In the genomic region with DNA sequence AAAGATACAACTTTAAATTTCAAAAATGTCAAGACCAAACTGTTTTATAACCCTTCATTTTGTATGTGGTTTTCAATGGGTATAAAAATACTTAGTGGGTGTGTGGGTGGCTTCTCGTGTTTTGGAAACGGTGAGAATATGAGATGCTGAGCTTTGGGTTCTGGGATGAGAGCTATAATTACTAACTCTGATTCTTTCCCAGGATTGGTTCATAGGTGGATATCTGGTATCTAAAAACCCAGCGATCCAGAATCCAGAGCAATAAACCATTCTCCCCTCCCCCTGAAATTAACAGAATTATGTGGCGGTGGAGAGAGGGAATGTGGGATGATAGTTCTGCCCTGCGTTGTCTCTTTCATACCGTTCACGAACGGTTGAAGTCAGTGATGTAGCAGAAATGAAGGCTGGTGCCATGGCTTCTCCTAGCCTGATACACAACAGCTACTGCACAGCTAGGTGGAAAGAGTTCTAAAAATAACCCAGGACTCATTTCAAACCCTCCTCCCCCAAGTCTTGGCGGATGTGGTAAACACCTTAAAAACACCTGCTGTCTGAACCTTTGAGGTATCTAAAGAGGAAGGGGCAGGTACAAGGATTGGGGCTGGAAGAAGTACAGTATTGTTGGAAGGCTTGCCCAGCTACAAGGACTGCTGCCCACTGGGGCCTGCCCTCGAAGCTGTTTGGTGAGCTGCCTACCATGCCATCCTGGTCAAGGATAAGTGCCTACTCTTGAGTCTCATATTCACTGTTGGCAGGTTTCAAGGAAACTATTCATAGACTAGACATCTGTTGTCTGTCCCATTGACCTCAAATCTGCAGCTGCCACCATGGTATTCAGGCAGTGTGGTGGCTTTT, we compare ENCODE assay signal across 8 cellular contexts. TPM values are rescaled to one million over a fixed set of nuclear protein-coding genes. Genes with fewer than 3 reads are reported as not detected.
DNase-seq lines count a peak whose midpoint lies in the region; ATAC-seq, FAIRE-seq and TF ChIP-seq lines count a peak whose summit lies in the region.

No MANE protein-coding gene starts in this region.

- intact Hi-C loops in mammary epithelial cell (cut with micrococcal nuclease): no loop called here

- H2AFZ ChIP-seq in mammary epithelial cell (ENCODE audit: low read depth, low read length): no peak overlapping the region

- ATAC-seq in HG02763 (IDR thresholded peaks at IDR 0.05; ENCODE audit: unreplicated experiment): peak; percentile 83

- CTCF ChIA-PET in mammary epithelial cell (lab: Charles Lee; ENCODE audit: low non-redundant PET): no interaction called here

- no peak overlapping the region for H3K4me3 ChIP-seq in mammary epithelial cell (replicated peaks in 1 of 3; ENCODE audit: insufficient read depth in 1 of 3, low read depth in 2 of 3, low read length in 3 of 3)

- H3K27ac ChIP-seq in mammary epithelial cell (ENCODE audit: insufficient read depth, low read depth, low read length): no peak overlapping the region

- in situ Hi-C loops in mammary epithelial cell (cut with MboI; ENCODE audit: low sequenced_read_pairs in 2 of 2): no loop called here

- peaks cover 84% of the 10 kb centered on the region for H3K79me2 ChIP-seq in mammary epithelial cell (ENCODE audit: insufficient read depth, low read length)

- TF ChIP-seq CTCF in mammary epithelial cell (conservative IDR thresholded peaks at IDR 0.05 in 1 of 2, IDR thresholded peaks at IDR 0.05 in 1 of 2; ENCODE audit: extremely low read depth in 1 of 2, insufficient read depth in 1 of 2, low read depth in 1 of 2, low read length in 2 of 2): no peak

- H3K9me3 ChIP-seq in mammary epithelial cell (replicated peaks; ENCODE audit: insufficient read depth, low read length): no peaks in the 10 kb centered on the region

- H4K20me1 ChIP-seq in mammary epithelial cell (ENCODE audit: insufficient read depth, low read length): no peaks in the 10 kb centered on the region

- H3K27me3 ChIP-seq in mammary epithelial cell (ENCODE audit: insufficient read depth, low read length): no peaks in the 10 kb centered on the region

- H3K4me1 ChIP-seq in mammary epithelial cell (ENCODE audit: insufficient read depth, low read length): peaks cover 12% of the 10 kb centered on the region

- H3K4me2 ChIP-seq in mammary epithelial cell (ENCODE audit: insufficient read depth, low read depth, low read length): no peak overlapping the region

- BruUV-seq in mammary epithelial cell (replicated peaks; lab: Mats Ljungman, UMichigan): no TSS peak

- dilution Hi-C loops in mammary epithelial cell (cut with HindIII; ENCODE audit: low sequenced_read_pairs): no loop called here

- DNase-seq in GM18507 (ENCODE audit: extremely low spot score, insufficient read length, low read depth) (peak; percentile 36), NCI-H2196 (lab: John Stamatoyannopoulos, UW; ENCODE audit: unreplicated experiment) (peak; percentile 69), mammary epithelial cell (no peak), NCI-H2227 (lab: John Stamatoyannopoulos, UW; ENCODE audit: unreplicated experiment) (no peak), GOT3 (lab: John Stamatoyannopoulos, UW) (no peak)
- peak; percentile 10 for DNase-seq in activated T-helper 9 cell treated with anti-CD3 and anti-CD28 coated beads, Interleukin-2, amount 50 U/mL, for 16 hours (ENCODE audit: low read depth)
- DNase-seq in stimulated activated CD4-positive, alpha-beta T cell treated with anti-CD3 and anti-CD28 coated beads, Interleukin-1b, Interleukin-23, amount 100 ng/mL, for 1 hour (ENCODE audit: low read depth in 2 of 2): peak; percentile 2 to 21

- FAIRE-seq in GM18507 (lab: Jason Lieb, UNC): peak; percentile 89

- no peak overlapping the region for H3K9ac ChIP-seq in mammary epithelial cell (ENCODE audit: insufficient read depth, low read length)

- WGBS in mammary epithelial cell (ENCODE audit: low coverage, missing lambda C conversion rate): 99% methylated on average over 9 of the region's 10 CpGs

- peaks cover 17% of the 10 kb centered on the region for H3K36me3 ChIP-seq in mammary epithelial cell (ENCODE audit: insufficient read depth, low read length)

RNA-seq across cellular contexts. Expression of a gene that starts 44.5 kb away (rescaled TPM):
- 100 to 1,000 TPM; 156 to 188 TPM for total RNA-seq in mammary epithelial cell
- polyA plus RNA-seq in mammary epithelial cell: 102 TPM
- 154 TPM for polyA minus RNA-seq in mammary epithelial cell

Comparison
In these comparisons a context has a peak if more than half of its experiments do, and no peak if none do; other contexts are left out.
1. DNase-seq: peak in GM18507 (single experiment), NCI-H2196 (single experiment), activated T-helper 9 cell treated with anti-CD3 and anti-CD28 coated beads, Interleukin-2, amount 50 U/mL, for 16 hours (single experiment) and stimulated activated CD4-positive, alpha-beta T cell treated with anti-CD3 and anti-CD28 coated beads, Interleukin-1b, Interleukin-23, amount 100 ng/mL, for 1 hour (2 of 2); none in mammary epithelial cell (single experiment), NCI-H2227 (single experiment) and GOT3 (single experiment).